In the genomic region with DNA sequence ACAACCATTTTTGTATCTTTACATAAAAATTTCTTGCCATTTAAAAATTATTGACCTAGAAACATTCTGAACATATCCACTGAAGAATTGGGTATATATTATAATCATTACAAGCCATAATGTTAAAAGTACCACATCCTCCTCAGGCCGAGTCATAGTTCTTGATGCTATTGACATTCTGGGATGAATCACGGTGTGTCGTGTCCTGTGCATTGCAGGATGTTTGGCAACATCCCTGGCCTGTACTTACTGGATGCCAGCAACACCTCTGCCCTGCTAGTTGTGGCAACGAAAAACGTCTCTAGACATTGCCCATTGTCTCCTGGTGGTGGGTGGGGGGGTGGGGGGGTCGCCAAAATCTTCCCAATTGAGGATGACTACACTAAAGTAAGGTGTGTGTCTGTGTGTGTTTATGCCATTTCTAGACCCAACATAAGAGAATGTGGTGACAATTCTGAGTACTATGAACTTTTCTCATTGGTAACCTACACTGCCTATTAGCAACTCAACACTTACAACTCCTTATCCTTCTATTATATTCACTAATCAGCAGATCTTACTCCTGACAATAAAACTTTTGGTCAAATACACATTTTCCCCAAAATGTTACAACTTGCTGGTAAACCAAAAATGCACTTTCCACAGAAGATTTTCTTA, we compare ENCODE assay signal across 10 cellular contexts.
DNase-seq lines count a peak whose midpoint lies in the region; ATAC-seq, FAIRE-seq and TF ChIP-seq lines count a peak whose summit lies in the region.
"Had no signal": no experiment of that assay in that cellular context is flagged by ENCODE, and none has a peak within 500 bp of the region (broad histone marks: within the 10 kb centered on the region; RNA-seq: fewer than 3 reads in every experiment).

No MANE protein-coding gene starts in this region.

- H3K4me1 ChIP-seq in left ventricle myocardium inferior (peaks cover 49% of the 10 kb centered on the region), keratinocyte (ENCODE audit: control insufficient read depth, extremely low read depth, insufficient read depth, low read length) (peaks cover 16% of the 10 kb centered on the region), transverse colon (peaks cover 0 to 72% (median 18%) of the 10 kb centered on the region in 4 donors), uterus (no peaks in the 10 kb centered on the region)

- H3K4me3 Mint-ChIP-seq in activated T-helper 17 cell treated with anti-CD3 and anti-CD28 coated beads, Interleukin-2, amount 50 U/mL, for 72 hours = peak overlapping the region; percentile 61
- H3K4me3 Mint-ChIP-seq: effector memory CD8-positive, alpha-beta T cell had no signal

- peak; percentile 88 for FAIRE-seq in keratinocyte (lab: Jason Lieb, UNC)

- H3K9me3 ChIP-seq in left ventricle myocardium inferior (replicated peaks) (no peaks in the 10 kb centered on the region), keratinocyte (ENCODE audit: control insufficient read depth, low read depth, low read length) (no peaks in the 10 kb centered on the region), transverse colon (no peaks in the 10 kb centered on the region), uterus (no peaks in the 10 kb centered on the region)
- H3K9me3 ChIP-seq: neutrophil had no signal

- peaks cover 48% of the 10 kb centered on the region for H3K4me1 Mint-ChIP-seq in activated T-helper 17 cell treated with anti-CD3 and anti-CD28 coated beads, Interleukin-2, amount 50 U/mL, for 72 hours

- in situ Hi-C loops in transverse colon (cut with MboI; ENCODE audit: low pct_ligation_motif_present in 1 of 4, low pct_unique_long_range_greater_than_20kb in 1 of 4, low sequenced_read_pairs in 3 of 4) = no loop called here

- no peak overlapping the region for H3K4me2 ChIP-seq in keratinocyte (ENCODE audit: control insufficient read depth, extremely low read depth, insufficient read depth, low read depth, low read length)

- H3K36me3 Mint-ChIP-seq in activated T-helper 17 cell treated with anti-CD3 and anti-CD28 coated beads, Interleukin-2, amount 50 U/mL, for 72 hours (ENCODE audit: low read depth) = peaks cover 87% of the 10 kb centered on the region

- intact Hi-C loops in left cardiac atrium (cut with DNase I) (no loop called here), left ventricle myocardium inferior (cut with micrococcal nuclease) (no loop called here), transverse colon (cut with DNase I; ENCODE audit: low total_unique reads) (no loop called here), uterus (cut with DNase I; ENCODE audit: low total_unique reads) (no loop called here)

- H3K9me1 ChIP-seq in keratinocyte (ENCODE audit: control insufficient read depth, extremely low read depth, insufficient read depth, low read length) = no peaks in the 10 kb centered on the region

- H3K27ac Mint-ChIP-seq in activated T-helper 17 cell treated with anti-CD3 and anti-CD28 coated beads, Interleukin-2, amount 50 U/mL, for 72 hours = peak overlapping the region; percentile 90

- no peak overlapping the region for H2AFZ ChIP-seq in keratinocyte (ENCODE audit: control insufficient read depth, low read length)

- WGBS in transverse colon (ENCODE audit: low coverage in 1 of 2), 2 donors = 63 to 65% methylated on average over 3 to 6 of the region's 6 CpGs

- H3K27ac ChIP-seq in left ventricle myocardium inferior (replicated peaks) (no peak overlapping the region), keratinocyte (ENCODE audit: control insufficient read depth, insufficient read depth, low read length) (peak overlapping the region; percentile 59), transverse colon (peak overlapping the region; percentile 69 to 74 (median 70)), uterus (no peak overlapping the region)
- H3K27ac ChIP-seq: neutrophil had no signal

- dilution Hi-C loops in keratinocyte (cut with MboI; ENCODE audit: extremely low pct_ligation_motif_present, low sequenced_read_pairs) = no loop called here

- H3K79me2 ChIP-seq in keratinocyte (ENCODE audit: control insufficient read depth, insufficient read depth, low read length) = no peaks in the 10 kb centered on the region

- DNase-seq in left cardiac atrium (peak; percentile 29), left ventricle myocardium inferior (no peak), keratinocyte (ENCODE audit: low read depth, low spot score) (peak; percentile 32), transverse colon (no peak), OCI-M2 (lab: John Stamatoyannopoulos, UW; ENCODE audit: unreplicated experiment) (no peak), uterus (no peak)
- DNase-seq: effector memory CD8-positive, alpha-beta T cell had no signal

- no peak overlapping the region for H3K9ac ChIP-seq in keratinocyte (ENCODE audit: control insufficient read depth, extremely low read depth, insufficient read depth, low read length)

- no peak for TF ChIP-seq CTCF in left ventricle myocardium inferior (IDR thresholded peaks at IDR 0.05; ENCODE audit: borderline replicate concordance)
- TF ChIP-seq CTCF in keratinocyte (optimal IDR thresholded peaks at IDR 0.05 in 1 of 3, IDR thresholded peaks at IDR 0.05 in 1 of 3, conservative IDR thresholded peaks at IDR 0.05 in 1 of 3; ENCODE audit: extremely low read depth in 1 of 3, insufficient read depth in 2 of 3, low read length in 3 of 3) = no peak
- TF ChIP-seq CTCF in transverse colon (IDR thresholded peaks at IDR 0.05) = no peak
- no peak for TF ChIP-seq CTCF in uterus (IDR thresholded peaks at IDR 0.05)

- ATAC-seq in left cardiac atrium = peak in 1 of 2 donors; percentile 56
- ATAC-seq in activated T-helper 17 cell treated with anti-CD3 and anti-CD28 coated beads, Interleukin-2, amount 50 U/mL, for 72 hours (replicated peaks) = peak; percentile 86
- no peak for ATAC-seq in HG02588 (IDR thresholded peaks at IDR 0.05; ENCODE audit: unreplicated experiment)
- ATAC-seq: effector memory CD8-positive, alpha-beta T cell had no signal

- no peak for TF ChIP-seq EP300 in transverse colon (IDR thresholded peaks at IDR 0.05; ENCODE audit: low read depth)

- H3K27me3 ChIP-seq in left ventricle myocardium inferior (ENCODE audit: low read depth) (no peaks in the 10 kb centered on the region), keratinocyte (ENCODE audit: control insufficient read depth, extremely low read depth, insufficient read depth, low read length) (no peaks in the 10 kb centered on the region), transverse colon (no peaks in the 10 kb centered on the region), uterus (no peaks in the 10 kb centered on the region)
- H3K27me3 ChIP-seq: neutrophil had no signal

- H3K9me3 Mint-ChIP-seq in activated T-helper 17 cell treated with anti-CD3 and anti-CD28 coated beads, Interleukin-2, amount 50 U/mL, for 72 hours = no peaks in the 10 kb centered on the region
- H3K9me3 Mint-ChIP-seq: effector memory CD8-positive, alpha-beta T cell had no signal

- H3K4me3 ChIP-seq in left ventricle myocardium inferior = no peak overlapping the region
- H3K4me3 ChIP-seq in keratinocyte (ENCODE audit: control insufficient read depth in 2 of 3, extremely low read depth in 1 of 3, insufficient read depth in 2 of 3, low read depth in 1 of 3, low read length in 3 of 3) = no peak overlapping the region
- no peak overlapping the region for H3K4me3 ChIP-seq in transverse colon
- no peak overlapping the region for H3K4me3 ChIP-seq in uterus

- no peaks in the 10 kb centered on the region for H4K20me1 ChIP-seq in keratinocyte (ENCODE audit: control insufficient read depth, extremely low read depth, insufficient read depth, low read length)

- no peaks in the 10 kb centered on the region for H3K27me3 Mint-ChIP-seq in activated T-helper 17 cell treated with anti-CD3 and anti-CD28 coated beads, Interleukin-2, amount 50 U/mL, for 72 hours
- H3K27me3 Mint-ChIP-seq: effector memory CD8-positive, alpha-beta T cell had no signal

- TF ChIP-seq POLR2A in transverse colon (IDR thresholded peaks at IDR 0.05) = no peak
- no peak for TF ChIP-seq POLR2A in uterus (IDR thresholded peaks at IDR 0.05)

- H3K36me3 ChIP-seq in left ventricle myocardium inferior (peaks cover 15% of the 10 kb centered on the region), keratinocyte (ENCODE audit: control insufficient read depth in 2 of 2, extremely low read depth in 1 of 2, insufficient read depth in 2 of 2, low read length in 2 of 2) (no peaks in the 10 kb centered on the region), transverse colon (peaks cover 0 to 12% (median 0%) of the 10 kb centered on the region in 4 donors), uterus (no peaks in the 10 kb centered on the region)

Comparison
In these comparisons a context has a peak if more than half of its experiments do, and no peak if none do; other contexts are left out.
1. DNase-seq: peak in left cardiac atrium (single experiment) and keratinocyte (single experiment); none in left ventricle myocardium inferior (single experiment), transverse colon (single experiment), OCI-M2 (single experiment) and uterus (0 of 2).
2. H3K27ac ChIP-seq: peak in keratinocyte (single experiment) and transverse colon (4 of 4); none in left ventricle myocardium inferior (single experiment) and uterus (0 of 2).